ENCODE assay signal across 1 cellular context in genomic region chr6:33428891-33429744, GRCh38.
TF ChIP-seq lines count a peak whose summit lies in the region.

No MANE protein-coding gene starts in this region.

TF ChIP-seq in H1, 55 proteins besides CTCF, POLR2A, EP300 and RAD21:
- TF ChIP-seq E2F6 (IDR thresholded peaks at IDR 0.05) = no peak
- TF ChIP-seq SP4 (IDR thresholded peaks at IDR 0.05; ENCODE audit: low read length) = no peak
- TF ChIP-seq HDAC2 (IDR thresholded peaks at IDR 0.05; ENCODE audit: borderline replicate concordance in 1 of 2, low read depth in 2 of 2, low read length in 2 of 2) = no peak
- TF ChIP-seq PHF8 (conservative IDR thresholded peaks at IDR 0.05; ENCODE audit: low read depth, low read length) = no peak
- TF ChIP-seq FOSL1 (IDR thresholded peaks at IDR 0.05; ENCODE audit: insufficient read depth, low read depth, low read length) = no peak
- TF ChIP-seq MAX (IDR thresholded peaks at IDR 0.05) = no peak
- TF ChIP-seq POLR2AphosphoS5 (IDR thresholded peaks at IDR 0.05; ENCODE audit: low read depth, low read length) = no peak
- TF ChIP-seq BCL11A (IDR thresholded peaks at IDR 0.05; ENCODE audit: low read depth in 2 of 2, low read length in 2 of 2) = no peak
- no peak for TF ChIP-seq CEBPB (IDR thresholded peaks at IDR 0.05; ENCODE audit: low read depth, low read length)
- no peak for TF ChIP-seq SAP30 (IDR thresholded peaks at IDR 0.05; ENCODE audit: insufficient read depth, insufficient replicate concordance, low read length)
